In genomic region chr16:86424968-86425367, GRCh38 we compare ENCODE assay signal across 19 cellular contexts.
DNase-seq lines count a peak whose midpoint lies in the region; ATAC-seq and TF ChIP-seq lines count a peak whose summit lies in the region.
"Had no signal": no experiment of that assay in that cellular context is flagged by ENCODE, and none has a peak within 500 bp of the region (broad histone marks: within the 10 kb centered on the region; RNA-seq: fewer than 3 reads in every experiment).

No MANE protein-coding gene starts in this region.

- H3K4me2 ChIP-seq in GM23338 (no peak overlapping the region), hepatocyte (no peak overlapping the region)
- H3K4me2 ChIP-seq: KMS-11 had no signal

- ATAC-seq in GM23338 (no peak), GM18520 (IDR thresholded peaks at IDR 0.05; ENCODE audit: unreplicated experiment) (no peak), heart right ventricle (no peak)
- ATAC-seq: HepG2, Panc1, Right ventricle myocardium inferior had no signal

- no peak overlapping the region for H3K27ac Mint-ChIP-seq in GM23338
- no peak overlapping the region for H3K27ac Mint-ChIP-seq in activated CD4-positive, alpha-beta memory T cell treated with anti-CD3 and anti-CD28 coated beads, Interleukin-2, amount 10 ng/mL, durations not matched to agents 7 days and 5 days

- TF ChIP-seq POLR2A in sigmoid colon (IDR thresholded peaks at IDR 0.05), result no peak

- H3K27ac ChIP-seq in GM23338 (ENCODE audit: low read depth), result no peak overlapping the region
- H3K27ac ChIP-seq in hepatocyte, result peak overlapping the region; percentile 47
- H3K27ac ChIP-seq in sigmoid colon, result peak overlapping the region; percentile 75 to 91 (median 87)
- H3K27ac ChIP-seq in heart right ventricle, result no peak overlapping the region
- H3K27ac ChIP-seq: C4-2B, KMS-11, SK-N-MC had no signal

- H3K4me3 Mint-ChIP-seq in GM23338, result no peak overlapping the region
- no peak overlapping the region for H3K4me3 Mint-ChIP-seq in activated CD4-positive, alpha-beta memory T cell treated with anti-CD3 and anti-CD28 coated beads, Interleukin-2, amount 10 ng/mL, durations not matched to agents 7 days and 5 days

- H4K20me1 ChIP-seq in GM23338 (replicated peaks; ENCODE audit: insufficient read depth) (no peaks in the 10 kb centered on the region), hepatocyte (ENCODE audit: insufficient read depth, poor library complexity, severe bottlenecking) (no peaks in the 10 kb centered on the region)

- DNase-seq in GM23338 (ENCODE audit: low spot score) (no peak), SK-MEL-5 (ENCODE audit: low read depth, low spot score) (peak; percentile 15), hepatocyte (ENCODE audit: low spot score) (no peak), sigmoid colon (no peak), NCI-H128 (lab: John Stamatoyannopoulos, UW; ENCODE audit: unreplicated experiment) (no peak), heart right ventricle (no peak)
- no peak for DNase-seq in activated CD4-positive, alpha-beta memory T cell treated with anti-CD3 and anti-CD28 coated beads, Interleukin-2, amount 10 ng/mL, durations not matched to agents 7 days and 5 days
- DNase-seq: HCEC 1CT, MM.1S, NCI-H1092 treated with DMSO at 0.1 percent for 48 hours, NCI-H1694, NCI-H524 had no signal

- H3K79me2 ChIP-seq in GM23338 (replicated peaks; ENCODE audit: insufficient read depth) (no peaks in the 10 kb centered on the region), hepatocyte (no peaks in the 10 kb centered on the region)

- peaks cover 7% of the 10 kb centered on the region for H3K27me3 Mint-ChIP-seq in GM23338 (ENCODE audit: insufficient read depth, low read depth, poor library complexity)
- no peaks in the 10 kb centered on the region for H3K27me3 Mint-ChIP-seq in activated CD4-positive, alpha-beta memory T cell treated with anti-CD3 and anti-CD28 coated beads, Interleukin-2, amount 10 ng/mL, durations not matched to agents 7 days and 5 days

- in situ Hi-C loops in SK-MEL-5 (cut with HindIII; ENCODE audit: low pct_unique_long_range_greater_than_20kb, low sequenced_read_pairs), result no loop called here

- no peaks in the 10 kb centered on the region for H3K9me3 ChIP-seq in hepatocyte (ENCODE audit: low read depth)
- peaks cover 0 to 4% (median 0%) of the 10 kb centered on the region in 4 donors for H3K9me3 ChIP-seq in sigmoid colon
- peaks cover 0 to 24% (median 3%) of the 10 kb centered on the region in 11 donors for H3K9me3 ChIP-seq in heart right ventricle

- H3K27me3 ChIP-seq in GM23338 (ENCODE audit: insufficient read depth), result no peaks in the 10 kb centered on the region
- H3K27me3 ChIP-seq in hepatocyte, result no peaks in the 10 kb centered on the region
- no peaks in the 10 kb centered on the region for H3K27me3 ChIP-seq in sigmoid colon
- H3K27me3 ChIP-seq in heart right ventricle, result peaks cover 0 to 24% (median 9%) of the 10 kb centered on the region in 7 donors

- intact Hi-C loops in sigmoid colon (cut with DNase I), result no loop called here
- intact Hi-C loops in heart right ventricle (cut with DNase I), result no loop called here

- H3K36me3 Mint-ChIP-seq in GM23338 (ENCODE audit: low read depth), result no peaks in the 10 kb centered on the region; the same call in 2 of the 3 replicates
- H3K36me3 Mint-ChIP-seq in activated CD4-positive, alpha-beta memory T cell treated with anti-CD3 and anti-CD28 coated beads, Interleukin-2, amount 10 ng/mL, durations not matched to agents 7 days and 5 days (ENCODE audit: low read depth), result no peaks in the 10 kb centered on the region

- TF ChIP-seq EP300 in sigmoid colon (IDR thresholded peaks at IDR 0.05), result no peak

- no peaks in the 10 kb centered on the region for H3K9me3 Mint-ChIP-seq in GM23338
- H3K9me3 Mint-ChIP-seq in activated CD4-positive, alpha-beta memory T cell treated with anti-CD3 and anti-CD28 coated beads, Interleukin-2, amount 10 ng/mL, durations not matched to agents 7 days and 5 days, result no peaks in the 10 kb centered on the region

- H3K36me3 ChIP-seq in GM23338 (ENCODE audit: insufficient read depth), result no peaks in the 10 kb centered on the region
- no peaks in the 10 kb centered on the region for H3K36me3 ChIP-seq in hepatocyte (replicated peaks; ENCODE audit: insufficient read depth, low read depth)
- H3K36me3 ChIP-seq in sigmoid colon, result no peaks in the 10 kb centered on the region
- H3K36me3 ChIP-seq in heart right ventricle, result no peaks in the 10 kb centered on the region

- CTCF ChIA-PET in activated CD4-positive, alpha-beta memory T cell treated with anti-CD3 and anti-CD28 coated beads, Interleukin-2, amount 10 ng/mL, durations not matched to agents 7 days and 5 days (lab: Charles Lee), result no interaction called here

- TF ChIP-seq CTCF in GM23338 (conservative IDR thresholded peaks at IDR 0.05; ENCODE audit: low read depth in 2 of 2), result no peak
- TF ChIP-seq CTCF in hepatocyte (IDR thresholded peaks at IDR 0.05; ENCODE audit: poor library complexity), result no peak
- TF ChIP-seq CTCF in sigmoid colon (IDR thresholded peaks at IDR 0.05), result no peak
- no peak for TF ChIP-seq CTCF in heart right ventricle (IDR thresholded peaks at IDR 0.05)

- peaks cover 14% of the 10 kb centered on the region; the same call in 2 of the 3 replicates for H3K4me1 Mint-ChIP-seq in GM23338
- H3K4me1 Mint-ChIP-seq in activated CD4-positive, alpha-beta memory T cell treated with anti-CD3 and anti-CD28 coated beads, Interleukin-2, amount 10 ng/mL, durations not matched to agents 7 days and 5 days, result no peaks in the 10 kb centered on the region

- WGBS in hepatocyte (ENCODE audit: low lambda C conversion rate, missing lambda C conversion rate), result 78% methylated on average over 10 of the region's 10 CpGs
- WGBS in sigmoid colon, 2 donors, result 54 to 71% methylated on average over 10 of the region's 10 CpGs
- 62 to 67% methylated on average over 10 of the region's 10 CpGs for WGBS in heart right ventricle, 2 donors

- H3K9me2 ChIP-seq in GM23338 (ENCODE audit: insufficient read depth), result no peaks in the 10 kb centered on the region
- H3K9me2 ChIP-seq in hepatocyte (replicated peaks; ENCODE audit: insufficient read depth), result no peaks in the 10 kb centered on the region

- H3K4me3 ChIP-seq in GM23338 (no peak overlapping the region), hepatocyte (no peak overlapping the region), sigmoid colon (no peak overlapping the region), heart right ventricle (no peak overlapping the region)
- H3K4me3 ChIP-seq: SK-N-MC had no signal

- 0 out of 2 replicates have a peak overlapping the region, but pooled peaks have one; percentile 69 for H2AFZ ChIP-seq in GM23338
- no peak overlapping the region for H2AFZ ChIP-seq in hepatocyte

- peaks cover 6% of the 10 kb centered on the region; the same call in 1 of the 2 replicates for H3K4me1 ChIP-seq in GM23338 (ENCODE audit: insufficient read depth)
- no peaks in the 10 kb centered on the region for H3K4me1 ChIP-seq in hepatocyte (ENCODE audit: insufficient read depth)
- peaks cover 0 to 59% (median 59%) of the 10 kb centered on the region in 4 donors for H3K4me1 ChIP-seq in sigmoid colon
- no peaks in the 10 kb centered on the region for H3K4me1 ChIP-seq in heart right ventricle

- H3F3A ChIP-seq in GM23338 (replicated peaks; ENCODE audit: low read depth), result no peaks in the 10 kb centered on the region

- POLR2A ChIA-PET in activated CD4-positive, alpha-beta memory T cell treated with anti-CD3 and anti-CD28 coated beads, Interleukin-2, amount 10 ng/mL, durations not matched to agents 7 days and 5 days (lab: Charles Lee), result no interaction called here

Comparison
In these comparisons a context has a peak if more than half of its experiments do, and no peak if none do; other contexts are left out.
1. H3K27ac ChIP-seq: peak in hepatocyte (single experiment) and sigmoid colon (4 of 4); none in GM23338 (single experiment) and heart right ventricle (0 of 10).